Comparison of ENCODE assay signal across 2 cellular contexts in the genomic region with DNA sequence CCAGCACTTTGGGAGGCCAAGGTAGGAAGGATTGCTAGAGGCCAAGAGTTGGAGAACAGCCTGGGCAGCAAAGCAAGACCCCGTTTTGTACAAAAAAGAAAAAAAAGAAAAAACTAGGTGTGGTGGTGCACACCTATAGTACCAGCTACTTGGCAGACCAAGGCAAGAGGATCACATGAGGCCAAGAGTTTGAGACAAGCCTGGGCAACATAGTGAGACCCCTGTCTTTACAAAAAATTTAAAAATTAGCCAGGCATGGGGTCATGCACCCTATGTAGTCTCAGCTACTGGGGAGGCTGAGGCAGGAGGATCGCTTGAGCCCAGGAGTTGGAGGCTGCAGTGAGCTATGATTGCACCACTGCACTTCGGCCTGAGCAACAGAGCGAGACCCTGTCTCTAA. TPM values are rescaled to one million over a fixed set of nuclear protein-coding genes. Genes with fewer than 3 reads are reported as not detected.
"Had no signal": no experiment of that assay in that cellular context is flagged by ENCODE, and none has a peak within 500 bp of the region (broad histone marks: within the 10 kb centered on the region; RNA-seq: fewer than 3 reads in every experiment).

No MANE protein-coding gene starts in this region.

RNA-seq across cellular contexts. Expression of a gene that starts 26.7 kb away (rescaled TPM):
- total RNA-seq: T-helper 2 cell treated with Interferon-gamma antibody and Interleukin-4, amounts not matched to agents 100 ng/mL and 5 ng/mL, for 36 hours; temporal lobe had no signal
